30 cellular contexts compared by ENCODE assay signal in the genomic region with DNA sequence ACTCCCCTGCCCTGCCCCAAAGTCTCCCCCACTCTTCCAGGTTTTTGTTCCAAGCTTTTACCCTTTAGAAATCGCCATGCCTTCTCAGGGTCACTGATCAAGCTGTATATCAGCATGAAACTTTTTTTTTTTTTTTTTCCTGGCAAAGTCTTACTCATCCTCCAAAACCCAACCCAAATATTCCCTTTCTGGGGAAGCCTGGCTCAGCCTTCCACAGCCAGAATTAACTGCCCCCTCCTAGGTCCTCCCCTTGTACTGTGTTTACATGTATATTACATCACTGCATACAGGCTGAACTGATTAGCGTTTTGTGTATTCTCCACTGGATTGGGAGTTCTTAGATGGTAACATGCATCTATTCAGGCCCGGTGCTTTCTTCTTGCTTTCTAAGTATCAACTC. TPM values are rescaled to one million over a fixed set of nuclear protein-coding genes. Genes with fewer than 3 reads are reported as not detected.
DNase-seq lines count a peak whose midpoint lies in the region; ATAC-seq and TF ChIP-seq lines count a peak whose summit lies in the region.
"Had no signal": no experiment of that assay in that cellular context is flagged by ENCODE, and none has a peak within 500 bp of the region (broad histone marks: within the 10 kb centered on the region; RNA-seq: fewer than 3 reads in every experiment).

No MANE protein-coding gene starts in this region.

- H3K27me3 ChIP-seq in PC-9 (ENCODE audit: insufficient read depth, low read depth): no peaks in the 10 kb centered on the region
- H3K27me3 ChIP-seq in naive thymus-derived CD4-positive, alpha-beta T cell (ENCODE audit: control insufficient read depth in 2 of 2, insufficient read depth in 2 of 2, low read length in 2 of 2): no peaks in the 10 kb centered on the region
- H3K27me3 ChIP-seq: testis had no signal

- no peaks in the 10 kb centered on the region for H3K36me3 ChIP-seq in PC-9 (ENCODE audit: low read depth)
- no peaks in the 10 kb centered on the region for H3K36me3 ChIP-seq in naive thymus-derived CD4-positive, alpha-beta T cell (ENCODE audit: control insufficient read depth in 2 of 3, insufficient read depth in 3 of 3, low read length in 3 of 3)
- H3K36me3 ChIP-seq: left lung had no signal

- H3K27ac Mint-ChIP-seq in naive thymus-derived CD4-positive, alpha-beta T cell: no peak overlapping the region
- H3K27ac Mint-ChIP-seq: naive B cell had no signal

- H3K9me3 ChIP-seq in PC-9 (ENCODE audit: insufficient read depth, low read depth): no peaks in the 10 kb centered on the region
- H3K9me3 ChIP-seq in naive thymus-derived CD4-positive, alpha-beta T cell (ENCODE audit: control insufficient read depth in 2 of 3, low read length in 3 of 3): no peaks in the 10 kb centered on the region
- H3K9me3 ChIP-seq: left lung, testis had no signal

- H4K20me1 ChIP-seq in PC-9 (ENCODE audit: insufficient read depth): no peaks in the 10 kb centered on the region

- TF ChIP-seq CTCF in AG10803 (conservative IDR thresholded peaks at IDR 0.05; ENCODE audit: low read length) (no peak), PC-9 (conservative IDR thresholded peaks at IDR 0.05) (no peak), epithelial cell of esophagus (IDR thresholded peaks at IDR 0.05; ENCODE audit: insufficient read depth, low read depth, low read length, missing control alignments) (no peak)

- no peak overlapping the region for H3K4me3 ChIP-seq in AG10803 (ENCODE audit: low read length)
- H3K4me3 ChIP-seq in PC-9: no peak overlapping the region
- peak overlapping the region; percentile 26 for H3K4me3 ChIP-seq in epithelial cell of esophagus (ENCODE audit: low read length)
- H3K4me3 ChIP-seq in naive thymus-derived CD4-positive, alpha-beta T cell (ENCODE audit: low read length): no peak overlapping the region
- H3K4me3 ChIP-seq: dorsolateral prefrontal cortex, left lung, testis had no signal

- peaks cover 5 to 29% (median 13%) of the 10 kb centered on the region in 5 donors for H3K27me3 Mint-ChIP-seq in naive thymus-derived CD4-positive, alpha-beta T cell

- no TSS peak for BruUV-seq in PC-9 (replicated peaks; lab: Mats Ljungman, UMichigan)

- H3K79me2 ChIP-seq in PC-9 (ENCODE audit: low read depth): no peaks in the 10 kb centered on the region

- no peak overlapping the region for H3K4me3 Mint-ChIP-seq in naive thymus-derived CD4-positive, alpha-beta T cell
- H3K4me3 Mint-ChIP-seq: activated T-cell treated with anti-CD3 and anti-CD28 coated beads, Interleukin-2, amount 50 U/mL, for 4 hours; CD8-positive, alpha-beta memory T cell; naive B cell had no signal

- peak; percentile 22 for DNase-seq in AG10803 (ENCODE audit: low read depth)
- no peak for DNase-seq in PC-9
- DNase-seq in epithelial cell of esophagus (ENCODE audit: low read depth): peak; percentile 58
- DNase-seq in iPS-NIHi11 (ENCODE audit: low spot score): peak; percentile 0
- no peak for DNase-seq in NCI-H2081 treated with DMSO at 0.1 percent for 48 hours (lab: John Stamatoyannopoulos, UW)
- no peak for DNase-seq in naive thymus-derived CD4-positive, alpha-beta T cell
- no peak for DNase-seq in kidney tubule cell (ENCODE audit: low spot score)
- no peak for DNase-seq in NCI-H510A treated with DMSO at 0.1 percent for 48 hours (lab: John Stamatoyannopoulos, UW)
- DNase-seq: activated CD4-positive, alpha-beta T cell treated with anti-CD3 and anti-CD28 coated beads, Interleukin-2, amount 50 U/mL, for 1 hour; activated gamma-delta T cell treated with Interleukin-2 at 50 U/mL for 16 hours; activated T-cell treated with anti-CD3 and anti-CD28 coated beads, Interleukin-2, amount 50 U/mL, for 4 hours; CD8-positive, alpha-beta memory T cell; DMS 273 treated with DMSO at 0.1 percent for 48 hours; dorsolateral prefrontal cortex; hypothalamus; IMR-90; left lung; naive B cell; NCI-H1092; NCI-H2029; NCI-H446 treated with DMSO at 0.1 percent for 48 hours; nucleus accumbens; SHP77; stimulated activated CD4-positive, alpha-beta T cell treated with anti-CD3 and anti-CD28 coated beads, Interleukin-15, amount 100 ng/mL, for 24 hours; stimulated activated naive CD4-positive, alpha-beta T cell; testis had no signal

- H3K36me3 Mint-ChIP-seq in naive thymus-derived CD4-positive, alpha-beta T cell: no peaks in the 10 kb centered on the region
- H3K36me3 Mint-ChIP-seq: CD8-positive, alpha-beta memory T cell; naive B cell had no signal

- H3K4me2 ChIP-seq in PC-9: peak overlapping the region; percentile 55

- no peaks in the 10 kb centered on the region for H3K9me2 ChIP-seq in PC-9 (ENCODE audit: insufficient read depth)

- H3K27ac ChIP-seq in PC-9: no peak overlapping the region
- no peak overlapping the region for H3K27ac ChIP-seq in naive thymus-derived CD4-positive, alpha-beta T cell (ENCODE audit: low read depth, low read length)
- H3K27ac ChIP-seq: dorsolateral prefrontal cortex, left lung, testis had no signal

- CTCF ChIA-PET in PC-9 (lab: Charles Lee): no interaction called here
- CTCF ChIA-PET in naive thymus-derived CD4-positive, alpha-beta T cell (lab: Charles Lee): no interaction called here

- H3K4me1 Mint-ChIP-seq in naive thymus-derived CD4-positive, alpha-beta T cell: peaks cover 0 to 5% (median 0%) of the 10 kb centered on the region in 7 donors
- H3K4me1 Mint-ChIP-seq: CD8-positive, alpha-beta memory T cell had no signal

- 0 out of 2 replicates have a peak, but pooled peaks cover 14% of the 10 kb centered on the region for H3F3A ChIP-seq in PC-9 (ENCODE audit: insufficient read depth, low read depth)

- no peak overlapping the region for H2AFZ ChIP-seq in PC-9

- intact Hi-C loops in PC-9 (cut with micrococcal nuclease; ENCODE audit: unreplicated experiment): no loop called here
- intact Hi-C loops in naive thymus-derived CD4-positive, alpha-beta T cell (cut with micrococcal nuclease): no loop called here

- H3K9me3 Mint-ChIP-seq in naive thymus-derived CD4-positive, alpha-beta T cell: no peaks in the 10 kb centered on the region
- H3K9me3 Mint-ChIP-seq: activated T-cell treated with anti-CD3 and anti-CD28 coated beads, Interleukin-2, amount 50 U/mL, for 4 hours; CD8-positive, alpha-beta memory T cell; naive B cell had no signal

- POLR2A ChIA-PET in PC-9 (lab: Charles Lee; ENCODE audit: unreplicated experiment): no interaction called here
- POLR2A ChIA-PET in naive thymus-derived CD4-positive, alpha-beta T cell (lab: Charles Lee): no interaction called here

- peaks cover 14% of the 10 kb centered on the region for H3K4me1 ChIP-seq in PC-9 (replicated peaks; ENCODE audit: insufficient read depth)
- H3K4me1 ChIP-seq in naive thymus-derived CD4-positive, alpha-beta T cell (ENCODE audit: control insufficient read depth in 2 of 2, insufficient read depth in 2 of 2, low read length in 2 of 2): no peaks in the 10 kb centered on the region
- H3K4me1 ChIP-seq: left lung, testis had no signal

- no peak for ATAC-seq in naive thymus-derived CD4-positive, alpha-beta T cell
- ATAC-seq: activated T-cell treated with anti-CD3 and anti-CD28 coated beads, Interleukin-2, amount 50 U/mL, for 4 hours; left lung had no signal

RNA-seq across cellular contexts. Expression of a gene that starts 4.6 kb away (rescaled TPM):
- total RNA-seq in PC-9 (2021): not detected in 2 replicates
- total RNA-seq in naive thymus-derived CD4-positive, alpha-beta T cell: not detected
- polyA plus RNA-seq in naive thymus-derived CD4-positive, alpha-beta T cell: not detected
- total RNA-seq: activated T-cell treated with anti-CD3 and anti-CD28 coated beads, Interleukin-2, amount 50 U/mL, for 4 hours; CD8-positive, alpha-beta memory T cell; frontal cortex; IMR-90; left lung; mesenteric fat pad; PC-3; pulmonary artery endothelial cell had no signal
- polyA plus RNA-seq: CD8-positive, alpha-beta memory T cell; IMR-90 had no signal

RNA-seq across cellular contexts. Expression of a gene that starts 52.9 kb away (rescaled TPM):
- total RNA-seq in PC-9 (2021): 40.0 and 50.1 TPM in 2 replicates
- 10 to 100 TPM in 1 of 5 experiments, 1 to 10 TPM in 4; 5.1 to 11.4 (median 7.3) TPM for total RNA-seq in naive thymus-derived CD4-positive, alpha-beta T cell
- 1 to 10 TPM; 2.0 to 5.0 TPM for polyA plus RNA-seq in naive thymus-derived CD4-positive, alpha-beta T cell

Comparison
In these comparisons a context has a peak if more than half of its experiments do, and no peak if none do; other contexts are left out.
1. DNase-seq: peak in AG10803 (single experiment), epithelial cell of esophagus (single experiment) and iPS-NIHi11 (single experiment); none in PC-9 (0 of 2), NCI-H2081 treated with DMSO at 0.1 percent for 48 hours (single experiment), naive thymus-derived CD4-positive, alpha-beta T cell (0 of 9), kidney tubule cell (single experiment) and NCI-H510A treated with DMSO at 0.1 percent for 48 hours (single experiment).